In the genomic region with DNA sequence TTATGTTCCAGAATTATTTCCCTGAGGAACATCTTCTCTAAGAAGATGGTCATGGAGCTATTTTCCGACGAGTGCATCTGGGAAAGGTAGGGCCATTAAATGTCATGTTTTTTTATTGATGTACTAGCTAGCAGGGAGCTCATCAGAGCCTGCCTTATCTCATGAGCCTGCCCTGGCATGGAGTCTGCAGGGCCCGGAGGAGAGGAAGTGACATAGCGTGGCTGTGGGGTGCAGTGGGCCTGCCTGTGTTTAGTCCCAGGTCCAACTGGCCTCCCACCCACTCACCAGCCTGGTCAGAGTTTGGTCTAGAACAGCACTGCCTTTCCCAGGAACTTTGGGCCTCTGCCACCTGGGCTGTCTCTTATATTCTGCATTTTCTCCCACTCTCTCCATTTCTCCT, we compare ENCODE assay signal across 29 cellular contexts.
"Had no signal": no experiment of that assay in that cellular context is flagged by ENCODE, and none has a peak within 500 bp of the region (broad histone marks: within the 10 kb centered on the region; RNA-seq: fewer than 3 reads in every experiment).

No MANE protein-coding gene starts in this region.

- H3K27me3 Mint-ChIP-seq: activated CD4-positive, alpha-beta T cell treated with anti-CD3 and anti-CD28 coated beads, Interleukin-2, amount 10 ng/mL, durations not matched to agents 7 days and 5 days; activated naive CD8-positive, alpha-beta T cell treated with anti-CD3 and anti-CD28 coated beads, Interleukin-2, amount 10 ng/mL, durations not matched to agents 7 days and 5 days; activated T-cell treated with anti-CD3 and anti-CD28 coated beads, Interleukin-2, amount 50 U/mL, for 24 hours; stimulated activated naive CD8-positive, alpha-beta T cell treated with anti-CD3 and anti-CD28 coated beads, Interleukin-15, amount 100 ng/mL, for 72 hours; T-helper 17 cell had no signal

- DNase-seq: activated CD4-positive, alpha-beta T cell treated with anti-CD3 and anti-CD28 coated beads, Interleukin-2, amount 10 ng/mL, durations not matched to agents 7 days and 5 days; activated CD4-positive, CD25-positive, alpha-beta regulatory T cell treated with anti-CD3 and anti-CD28 coated beads, Interleukin-2, amount 50 U/mL, for 72 hours; activated CD8-positive, alpha-beta T cell treated with anti-CD3 and anti-CD28 coated beads, Interleukin-2, amount 10 ng/mL, durations not matched to agents 7 days and 5 days; activated naive CD4-positive, alpha-beta T cell; activated naive CD8-positive, alpha-beta T cell treated with anti-CD3 and anti-CD28 coated beads, Interleukin-2, amount 10 ng/mL, durations not matched to agents 7 days and 5 days; activated T-cell treated with anti-CD3 and anti-CD28 coated beads, Interleukin-2, amount 50 U/mL, for 24 hours; amniotic stem cell; cortex of kidney; erythroblast; foreskin fibroblast; immature natural killer cell; kidney glomerular epithelial cell; left lung; natural killer cell; ovary; stimulated activated CD4-positive, alpha-beta T cell treated with anti-CD3 and anti-CD28 coated beads, Interleukin-12 subunit alpha, Interleukin-12 subunit beta, amount 100 ng/mL, for 4 hours; stimulated activated CD4-positive, alpha-beta T cell treated with anti-CD3 and anti-CD28 coated beads, Interleukin-1b, Interleukin-23, amount 100 ng/mL, for 48 hours; stimulated activated naive CD8-positive, alpha-beta T cell treated with anti-CD3 and anti-CD28 coated beads, Interleukin-15, amount 100 ng/mL, for 72 hours; SW 1271; T-helper 17 cell; WERI-Rb-1 had no signal

- H3K27ac Mint-ChIP-seq: activated CD4-positive, alpha-beta T cell treated with anti-CD3 and anti-CD28 coated beads, Interleukin-2, amount 10 ng/mL, durations not matched to agents 7 days and 5 days; activated CD8-positive, alpha-beta T cell treated with anti-CD3 and anti-CD28 coated beads, Interleukin-2, amount 10 ng/mL, durations not matched to agents 7 days and 5 days; activated naive CD8-positive, alpha-beta T cell treated with anti-CD3 and anti-CD28 coated beads, Interleukin-2, amount 10 ng/mL, durations not matched to agents 7 days and 5 days; activated T-cell treated with anti-CD3 and anti-CD28 coated beads, Interleukin-2, amount 50 U/mL, for 24 hours; activated T-helper 2 cell treated with anti-CD3 and anti-CD28 coated beads, Interferon-gamma antibody, Interleukin-2, Interleukin-4, amounts not matched to agents 10 μg/mL and 5 μg/mL and 100 μg/mL, durations not matched to agents 14 hours and 24 hours and 36 hours; mesothelial cell of epicardium; natural killer cell; T-helper 17 cell had no signal

- H3K27ac ChIP-seq: left lung, neutrophil, ovary, prostate gland, suprapubic skin, tibial nerve, WERI-Rb-1 had no signal

- FAIRE-seq: bronchial epithelial cell had no signal

- H3K4me3 ChIP-seq: left lung, lung, ovary, prostate gland, suprapubic skin, tibial nerve had no signal

- H3K27me3 ChIP-seq: left lung, neutrophil, ovary, suprapubic skin, tibial nerve had no signal

- H3K4me1 Mint-ChIP-seq: activated CD4-positive, alpha-beta T cell treated with anti-CD3 and anti-CD28 coated beads, Interleukin-2, amount 10 ng/mL, durations not matched to agents 7 days and 5 days; activated naive CD8-positive, alpha-beta T cell treated with anti-CD3 and anti-CD28 coated beads, Interleukin-2, amount 10 ng/mL, durations not matched to agents 7 days and 5 days; immature natural killer cell; mesothelial cell of epicardium; stimulated activated naive CD8-positive, alpha-beta T cell treated with anti-CD3 and anti-CD28 coated beads, Interleukin-15, amount 100 ng/mL, for 72 hours had no signal

- H3K9me3 Mint-ChIP-seq: activated CD4-positive, alpha-beta T cell treated with anti-CD3 and anti-CD28 coated beads, Interleukin-2, amount 10 ng/mL, durations not matched to agents 7 days and 5 days; activated naive CD8-positive, alpha-beta T cell treated with anti-CD3 and anti-CD28 coated beads, Interleukin-2, amount 10 ng/mL, durations not matched to agents 7 days and 5 days; activated T-cell treated with anti-CD3 and anti-CD28 coated beads, Interleukin-2, amount 50 U/mL, for 24 hours; activated T-helper 2 cell treated with anti-CD3 and anti-CD28 coated beads, Interferon-gamma antibody, Interleukin-2, Interleukin-4, amounts not matched to agents 10 μg/mL and 5 μg/mL and 100 μg/mL, durations not matched to agents 14 hours and 24 hours and 36 hours; immature natural killer cell; mesothelial cell of epicardium; natural killer cell; stimulated activated naive CD8-positive, alpha-beta T cell treated with anti-CD3 and anti-CD28 coated beads, Interleukin-15, amount 100 ng/mL, for 72 hours had no signal

- H3K36me3 Mint-ChIP-seq: activated naive CD8-positive, alpha-beta T cell treated with anti-CD3 and anti-CD28 coated beads, Interleukin-2, amount 10 ng/mL, durations not matched to agents 7 days and 5 days; mesothelial cell of epicardium; natural killer cell had no signal

- H3K4me3 Mint-ChIP-seq: activated CD4-positive, alpha-beta T cell treated with anti-CD3 and anti-CD28 coated beads, Interleukin-2, amount 10 ng/mL, durations not matched to agents 7 days and 5 days; activated CD8-positive, alpha-beta T cell treated with anti-CD3 and anti-CD28 coated beads, Interleukin-2, amount 10 ng/mL, durations not matched to agents 7 days and 5 days; activated naive CD8-positive, alpha-beta T cell treated with anti-CD3 and anti-CD28 coated beads, Interleukin-2, amount 10 ng/mL, durations not matched to agents 7 days and 5 days; activated T-cell treated with anti-CD3 and anti-CD28 coated beads, Interleukin-2, amount 50 U/mL, for 24 hours; immature natural killer cell; mesothelial cell of epicardium; natural killer cell; stimulated activated naive CD8-positive, alpha-beta T cell treated with anti-CD3 and anti-CD28 coated beads, Interleukin-15, amount 100 ng/mL, for 72 hours; T-helper 17 cell had no signal

- ATAC-seq: activated CD8-positive, alpha-beta T cell treated with anti-CD3 and anti-CD28 coated beads, Interleukin-2, amount 10 ng/mL, durations not matched to agents 7 days and 5 days; left lung; natural killer cell; stimulated activated naive CD8-positive, alpha-beta T cell treated with anti-CD3 and anti-CD28 coated beads, Interleukin-15, amount 100 ng/mL, for 72 hours; T-helper 17 cell had no signal
